In genomic region chr6:132400641-132401119, GRCh38 we compare ENCODE assay signal across 9 cellular contexts. TPM values are rescaled to one million over a fixed set of nuclear protein-coding genes. Genes with fewer than 3 reads are reported as not detected.
A peak's percentile ranks its signal among the peaks of the same experiment; 100 is the strongest.
DNase-seq lines count a peak whose midpoint lies in the region; ATAC-seq and TF ChIP-seq lines count a peak whose summit lies in the region.
"Had no signal": no experiment of that assay in that cellular context is flagged by ENCODE, and none has a peak within 500 bp of the region (broad histone marks: within the 10 kb centered on the region; RNA-seq: fewer than 3 reads in every experiment).

No MANE protein-coding gene starts in this region.

- no peaks in the 10 kb centered on the region for H3K9me3 ChIP-seq in WERI-Rb-1 (ENCODE audit: severe bottlenecking)
- no peaks in the 10 kb centered on the region for H3K9me3 ChIP-seq in right cardiac atrium (ENCODE audit: control insufficient read depth, low read length)
- peaks cover 0 to 8% (median 3%) of the 10 kb centered on the region in 8 donors for H3K9me3 ChIP-seq in spleen

- TF ChIP-seq CTCF in WERI-Rb-1 (IDR thresholded peaks at IDR 0.05; ENCODE audit: low read depth, low read length) (no peak), spleen (IDR thresholded peaks at IDR 0.05 in 8 of 11, conservative IDR thresholded peaks at IDR 0.05 in 3 of 11) (no peak)

- H3K36me3 ChIP-seq in WERI-Rb-1 (no peaks in the 10 kb centered on the region), spleen (no peaks in the 10 kb centered on the region)
- H3K36me3 ChIP-seq: BLaER1 treated with 17β-estradiol and CSF1 and Interleukin-3, amounts not matched to agents 10 nM and 100 nM had no signal

- H3K27me3 ChIP-seq in WERI-Rb-1 (ENCODE audit: insufficient read depth, low read depth, severe bottlenecking) (peaks cover 90% of the 10 kb centered on the region), right cardiac atrium (ENCODE audit: control insufficient read depth, insufficient read depth) (no peaks in the 10 kb centered on the region), spleen (replicated peaks in 1 of 7) (peaks cover 0 to 45% (median 26%) of the 10 kb centered on the region in 7 donors)
- H3K27me3 ChIP-seq: BLaER1 treated with 17β-estradiol and CSF1 and Interleukin-3, amounts not matched to agents 10 nM and 100 nM had no signal

- H3K4me3 ChIP-seq in WERI-Rb-1 (ENCODE audit: low read depth, low read length), result peak overlapping the region; percentile 30
- H3K4me3 ChIP-seq in right cardiac atrium (ENCODE audit: low read length), result peak overlapping the region; percentile 44
- H3K4me3 ChIP-seq in spleen, result peak overlapping the region; percentile 41 to 85 (median 56)

- H3K4me1 ChIP-seq in right cardiac atrium (ENCODE audit: control insufficient read depth, insufficient read depth, low read length) (no peaks in the 10 kb centered on the region), spleen (peaks cover 0 to 21% (median 12%) of the 10 kb centered on the region in 6 donors)

- intact Hi-C loops in right cardiac atrium (cut with DNase I), result no loop called here
- intact Hi-C loops in spleen (cut with DNase I; ENCODE audit: low total_unique reads), result no loop called here

- 4% methylated on average over 33 of the region's 33 CpGs for WGBS in right cardiac atrium
- 4 to 18% (median 5%) methylated on average over 11 to 33 of the region's 33 CpGs for WGBS in spleen, 5 donors

- ATAC-seq in right cardiac atrium (peak; percentile 16 to 46), HG02970 (IDR thresholded peaks at IDR 0.05; ENCODE audit: low FRiP score, unreplicated experiment) (no peak)

- no peak for TF ChIP-seq POLR2A in spleen (IDR thresholded peaks at IDR 0.05)

- no peak overlapping the region for H3K27ac ChIP-seq in WERI-Rb-1
- H3K27ac ChIP-seq in right cardiac atrium (ENCODE audit: low read length), result no peak overlapping the region
- H3K27ac ChIP-seq in spleen, result peak overlapping the region in 2 of 8 donors; percentile 11 to 34
- H3K27ac ChIP-seq: BLaER1 treated with 17β-estradiol and CSF1 and Interleukin-3, amounts not matched to agents 10 nM and 100 nM had no signal

- peak; percentile 64 for DNase-seq in NCI-H748 (lab: John Stamatoyannopoulos, UW; ENCODE audit: unreplicated experiment)
- no peak for DNase-seq in NCI-H748 treated with DMSO at 0.1 percent for 48 hours (lab: John Stamatoyannopoulos, UW)
- DNase-seq in WERI-Rb-1, result no peak
- peak in 1 of 3 donors; percentile 44 for DNase-seq in right cardiac atrium
- DNase-seq in spleen, result no peak
- DNase-seq in NCI-H510A (lab: John Stamatoyannopoulos, UW), result no peak
- DNase-seq in islet precursor cell, result no peak

RNA-seq across cellular contexts. Expression of gene MOXD1, which starts 0.6 kb away (rescaled TPM):
- total RNA-seq in right cardiac atrium (1 to 10 TPM; 1.1 to 2.4 (median 2.0) TPM), spleen (10 to 100 TPM in 1 of 7 donors, 1 to 10 TPM in 6; 4.3 to 10.2 (median 6.3) TPM)
- polyA plus RNA-seq in right cardiac atrium (1.2 TPM), spleen (1 to 10 TPM; 2.9 to 7.6 (median 4.6) TPM)
